Comparison of ENCODE assay signal across 1 cellular context in genomic region chr6:40183902-40184301, GRCh38.
TF ChIP-seq lines count a peak whose summit lies in the region.

No MANE protein-coding gene starts in this region.

TF ChIP-seq in K562, 482 proteins besides CTCF, POLR2A, EP300 and RAD21 (continued from another document):
- TF ChIP-seq ZNF280A (IDR thresholded peaks at IDR 0.05; ENCODE audit: low read depth, partially characterized antibody): peak; percentile 72
- TF ChIP-seq ZFP36 (IDR thresholded peaks at IDR 0.05; ENCODE audit: low read depth, low read length, partially characterized antibody): no peak
- no peak for TF ChIP-seq MAZ (CRISPR knock-in tag; conservative IDR thresholded peaks at IDR 0.05 in 1 of 2, IDR thresholded peaks at IDR 0.05 in 1 of 2)
- no peak for TF ChIP-seq ZNF75A (CRISPR knock-in tag; IDR thresholded peaks at IDR 0.05)
- no peak for TF ChIP-seq HNRNPK (IDR thresholded peaks at IDR 0.05; ENCODE audit: low read depth, low read length, poor library complexity, severe bottlenecking)
- TF ChIP-seq ZNF253 (CRISPR knock-in tag; conservative IDR thresholded peaks at IDR 0.05): no peak
- TF ChIP-seq FOXO4 (CRISPR knock-in tag; IDR thresholded peaks at IDR 0.05): no peak
- TF ChIP-seq SIN3B (IDR thresholded peaks at IDR 0.05; ENCODE audit: low read depth): no peak
- no peak for TF ChIP-seq RBBP5 (IDR thresholded peaks at IDR 0.05; ENCODE audit: borderline replicate concordance, insufficient read depth, low read length, poor library complexity, severe bottlenecking)
- TF ChIP-seq USF2 (CRISPR knock-in tag; IDR thresholded peaks at IDR 0.05): no peak
- TF ChIP-seq CBX3 (IDR thresholded peaks at IDR 0.05; ENCODE audit: borderline replicate concordance in 1 of 2, low read length in 2 of 2): peak in 1 of 2 experiments; percentile 72; a peak in 1 of 3 replicates
- TF ChIP-seq WHSC1 (IDR thresholded peaks at IDR 0.05; ENCODE audit: low read length): no peak
- TF ChIP-seq, protein P1, sequence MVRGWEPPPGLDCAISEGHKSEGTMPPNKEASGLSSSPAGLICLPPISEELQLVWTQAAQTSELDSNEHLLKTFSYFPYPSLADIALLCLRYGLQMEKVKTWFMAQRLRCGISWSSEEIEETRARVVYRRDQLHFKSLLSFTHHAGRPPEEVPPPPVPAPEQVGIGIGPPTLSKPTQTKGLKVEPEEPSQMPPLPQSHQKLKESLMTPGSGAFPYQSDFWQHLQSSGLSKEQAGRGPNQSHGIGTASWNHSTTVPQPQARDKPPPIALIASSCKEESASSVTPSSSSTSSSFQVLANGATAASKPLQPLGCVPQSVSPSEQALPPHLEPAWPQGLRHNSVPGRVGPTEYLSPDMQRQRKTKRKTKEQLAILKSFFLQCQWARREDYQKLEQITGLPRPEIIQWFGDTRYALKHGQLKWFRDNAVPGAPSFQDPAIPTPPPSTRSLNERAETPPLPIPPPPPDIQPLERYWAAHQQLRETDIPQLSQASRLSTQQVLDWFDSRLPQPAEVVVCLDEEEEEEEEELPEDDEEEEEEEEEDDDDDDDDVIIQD (CRISPR knock-in tag; IDR thresholded peaks at IDR 0.05): no peak
- TF ChIP-seq ARID1B (IDR thresholded peaks at IDR 0.05): no peak
- TF ChIP-seq MTA2 (IDR thresholded peaks at IDR 0.05; ENCODE audit: low read depth): no peak
- no peak for TF ChIP-seq FOXA3 (CRISPR knock-in tag; conservative IDR thresholded peaks at IDR 0.05 in 1 of 2, IDR thresholded peaks at IDR 0.05 in 1 of 2)
- TF ChIP-seq ZNF263 (CRISPR knock-in tag; IDR thresholded peaks at IDR 0.05; ENCODE audit: borderline replicate concordance): no peak
- TF ChIP-seq, protein P2, sequence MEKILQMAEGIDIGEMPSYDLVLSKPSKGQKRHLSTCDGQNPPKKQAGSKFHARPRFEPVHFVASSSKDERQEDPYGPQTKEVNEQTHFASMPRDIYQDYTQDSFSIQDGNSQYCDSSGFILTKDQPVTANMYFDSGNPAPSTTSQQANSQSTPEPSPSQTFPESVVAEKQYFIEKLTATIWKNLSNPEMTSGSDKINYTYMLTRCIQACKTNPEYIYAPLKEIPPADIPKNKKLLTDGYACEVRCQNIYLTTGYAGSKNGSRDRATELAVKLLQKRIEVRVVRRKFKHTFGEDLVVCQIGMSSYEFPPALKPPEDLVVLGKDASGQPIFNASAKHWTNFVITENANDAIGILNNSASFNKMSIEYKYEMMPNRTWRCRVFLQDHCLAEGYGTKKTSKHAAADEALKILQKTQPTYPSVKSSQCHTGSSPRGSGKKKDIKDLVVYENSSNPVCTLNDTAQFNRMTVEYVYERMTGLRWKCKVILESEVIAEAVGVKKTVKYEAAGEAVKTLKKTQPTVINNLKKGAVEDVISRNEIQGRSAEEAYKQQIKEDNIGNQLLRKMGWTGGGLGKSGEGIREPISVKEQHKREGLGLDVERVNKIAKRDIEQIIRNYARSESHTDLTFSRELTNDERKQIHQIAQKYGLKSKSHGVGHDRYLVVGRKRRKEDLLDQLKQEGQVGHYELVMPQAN (IDR thresholded peaks at IDR 0.05; ENCODE audit: borderline replicate concordance): no peak
- peak; percentile 68; the same call in 1 of the 2 replicates for TF ChIP-seq CBX5 (IDR thresholded peaks at IDR 0.05; ENCODE audit: borderline replicate concordance, low read depth)
- no peak for TF ChIP-seq ZNF124 (CRISPR knock-in tag; IDR thresholded peaks at IDR 0.05)
- no peak for TF ChIP-seq NCOA6 (IDR thresholded peaks at IDR 0.05)
- TF ChIP-seq ZC3H4 (CRISPR knock-in tag; IDR thresholded peaks at IDR 0.05; ENCODE audit: borderline replicate concordance): no peak
TF ChIP-seq in K562: peak in this region for 4.
